In the genomic region with DNA sequence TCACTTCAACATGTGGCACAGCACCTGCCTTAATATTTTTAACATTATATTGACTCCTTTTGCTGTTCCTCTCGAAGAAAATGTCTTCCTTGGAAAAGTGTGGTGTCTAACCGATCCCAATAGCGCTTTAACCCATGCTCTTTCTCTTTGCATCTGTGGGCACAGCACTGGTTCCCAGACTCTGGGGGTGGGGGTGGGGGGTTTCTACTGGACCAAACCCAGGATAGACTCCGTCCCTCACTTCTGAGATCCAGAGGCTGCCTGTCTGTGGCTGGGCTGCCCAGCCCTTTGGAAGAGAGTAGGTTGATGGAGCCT, we compare ENCODE assay signal across 1 cellular context.
TF ChIP-seq lines count a peak whose summit lies in the region.

No MANE protein-coding gene starts in this region.

TF ChIP-seq in GM23338, 12 proteins besides CTCF, POLR2A, EP300 and RAD21 (continued from another document):
- TF ChIP-seq, protein P1, sequence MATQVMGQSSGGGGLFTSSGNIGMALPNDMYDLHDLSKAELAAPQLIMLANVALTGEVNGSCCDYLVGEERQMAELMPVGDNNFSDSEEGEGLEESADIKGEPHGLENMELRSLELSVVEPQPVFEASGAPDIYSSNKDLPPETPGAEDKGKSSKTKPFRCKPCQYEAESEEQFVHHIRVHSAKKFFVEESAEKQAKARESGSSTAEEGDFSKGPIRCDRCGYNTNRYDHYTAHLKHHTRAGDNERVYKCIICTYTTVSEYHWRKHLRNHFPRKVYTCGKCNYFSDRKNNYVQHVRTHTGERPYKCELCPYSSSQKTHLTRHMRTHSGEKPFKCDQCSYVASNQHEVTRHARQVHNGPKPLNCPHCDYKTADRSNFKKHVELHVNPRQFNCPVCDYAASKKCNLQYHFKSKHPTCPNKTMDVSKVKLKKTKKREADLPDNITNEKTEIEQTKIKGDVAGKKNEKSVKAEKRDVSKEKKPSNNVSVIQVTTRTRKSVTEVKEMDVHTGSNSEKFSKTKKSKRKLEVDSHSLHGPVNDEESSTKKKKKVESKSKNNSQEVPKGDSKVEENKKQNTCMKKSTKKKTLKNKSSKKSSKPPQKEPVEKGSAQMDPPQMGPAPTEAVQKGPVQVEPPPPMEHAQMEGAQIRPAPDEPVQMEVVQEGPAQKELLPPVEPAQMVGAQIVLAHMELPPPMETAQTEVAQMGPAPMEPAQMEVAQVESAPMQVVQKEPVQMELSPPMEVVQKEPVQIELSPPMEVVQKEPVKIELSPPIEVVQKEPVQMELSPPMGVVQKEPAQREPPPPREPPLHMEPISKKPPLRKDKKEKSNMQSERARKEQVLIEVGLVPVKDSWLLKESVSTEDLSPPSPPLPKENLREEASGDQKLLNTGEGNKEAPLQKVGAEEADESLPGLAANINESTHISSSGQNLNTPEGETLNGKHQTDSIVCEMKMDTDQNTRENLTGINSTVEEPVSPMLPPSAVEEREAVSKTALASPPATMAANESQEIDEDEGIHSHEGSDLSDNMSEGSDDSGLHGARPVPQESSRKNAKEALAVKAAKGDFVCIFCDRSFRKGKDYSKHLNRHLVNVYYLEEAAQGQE (IDR thresholded peaks at IDR 0.05; ENCODE audit: unreplicated experiment): no peak
